Comparison of ENCODE assay signal across 1 cellular context in genomic region chr9:33196736-33197135, GRCh38.
TF ChIP-seq lines count a peak whose summit lies in the region.

No MANE protein-coding gene starts in this region.

TF ChIP-seq in GM23338, 12 proteins besides CTCF, POLR2A, EP300 and RAD21 (continued from another document):
- no peak for TF ChIP-seq ETS1 (IDR thresholded peaks at IDR 0.05)
